In the genomic region with DNA sequence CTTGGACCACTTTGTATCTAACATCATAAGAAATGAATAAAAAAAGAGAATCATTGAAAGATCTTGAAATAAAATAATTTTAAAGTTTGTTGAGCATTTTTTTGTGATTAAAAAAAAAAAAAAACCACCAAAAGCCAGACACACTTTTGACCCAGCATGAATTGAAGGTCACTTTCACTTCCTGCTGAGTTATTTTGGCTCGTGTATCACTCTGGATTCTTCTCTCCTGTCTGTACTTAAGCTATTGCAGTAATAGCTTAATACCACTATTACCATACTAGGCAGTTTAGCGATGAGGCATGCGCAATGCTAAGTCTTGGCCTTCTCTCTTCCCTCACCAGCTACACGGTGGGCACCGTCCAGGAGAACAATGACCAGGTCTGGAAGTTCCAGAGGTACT, we compare ENCODE assay signal across 24 cellular contexts. TPM values are rescaled to one million over a fixed set of nuclear protein-coding genes. Genes with fewer than 3 reads are reported as not detected.
DNase-seq lines count a peak whose midpoint lies in the region; ATAC-seq and FAIRE-seq lines count a peak whose summit lies in the region.
"Had no signal": no experiment of that assay in that cellular context is flagged by ENCODE, and none has a peak within 500 bp of the region (broad histone marks: within the 10 kb centered on the region; RNA-seq: fewer than 3 reads in every experiment).

No MANE protein-coding gene starts in this region.

- peaks cover 0 to 14% (median 9%) of the 10 kb centered on the region in 11 experiments; a peak in 8 of 22 replicates for H3K9me3 ChIP-seq in BLaER1 treated with 17β-estradiol and CSF1 and Interleukin-3, amounts not matched to agents 10 nM and 100 nM (replicated peaks in 1 of 11)
- no peaks in the 10 kb centered on the region for H3K9me3 ChIP-seq in SK-N-MC (ENCODE audit: low read depth, low read length)
- H3K9me3 ChIP-seq: left lung, testis had no signal

- no peak overlapping the region for H3K27ac ChIP-seq in BLaER1 treated with 17β-estradiol and CSF1 and Interleukin-3, amounts not matched to agents 10 nM and 100 nM
- peak overlapping the region; percentile 63 for H3K27ac ChIP-seq in SK-N-MC
- H3K27ac ChIP-seq: C4-2B, left lung, testis had no signal

- H3K36me3 ChIP-seq in BLaER1 treated with 17β-estradiol and CSF1 and Interleukin-3, amounts not matched to agents 10 nM and 100 nM, result no peaks in the 10 kb centered on the region
- H3K36me3 ChIP-seq in SK-N-MC (ENCODE audit: insufficient read depth, low read length), result 0 out of 2 replicates have a peak, but pooled peaks cover 4% of the 10 kb centered on the region
- H3K36me3 ChIP-seq: left lung had no signal

- peaks cover 9 to 22% (median 14%) of the 10 kb centered on the region in 10 experiments for H3K4me1 ChIP-seq in BLaER1 treated with 17β-estradiol and CSF1 and Interleukin-3, amounts not matched to agents 10 nM and 100 nM
- H3K4me1 ChIP-seq: left lung, testis had no signal

- H3K4me2 ChIP-seq in BLaER1 treated with 17β-estradiol and CSF1 and Interleukin-3, amounts not matched to agents 10 nM and 100 nM, result peak overlapping the region; percentile 1 to 62 (median 41); a peak in 15 of 22 replicates

- H3K9ac ChIP-seq in BLaER1 treated with 17β-estradiol and CSF1 and Interleukin-3, amounts not matched to agents 10 nM and 100 nM, result no peak overlapping the region
- no peak overlapping the region for H3K9ac ChIP-seq in SK-N-MC (ENCODE audit: insufficient read length)

- DNase-seq in M059J (ENCODE audit: low read depth) (peak; percentile 22), SK-N-MC (ENCODE audit: low read depth, low spot score) (no peak), left lobe of liver (ENCODE audit: low spot score) (no peak), superior temporal gyrus (ENCODE audit: extremely low spot score) (no peak), hippocampal formation (lab: John Stamatoyannopoulos, UW) (no peak), RCC 7860 (ENCODE audit: low spot score) (no peak)
- DNase-seq: activated CD4-positive, alpha-beta T cell treated with anti-CD3 and anti-CD28 coated beads, Interleukin-2, amount 10 ng/mL, durations not matched to agents 24 days and 14 days; cerebellar nuclear complex; DND-41; foreskin melanocyte; left lung; natural killer cell; NCI-H1417; NCI-H82; PC-3; small intestine; stimulated activated CD4-positive, alpha-beta T cell treated with anti-CD3 and anti-CD28 coated beads, Interleukin-2, amount 100 ng/mL, for 24 hours; testis had no signal

- H3K4me3 ChIP-seq in BLaER1 treated with 17β-estradiol and CSF1 and Interleukin-3, amounts not matched to agents 10 nM and 100 nM, result no peak overlapping the region
- no peak overlapping the region for H3K4me3 ChIP-seq in SK-N-MC
- H3K4me3 ChIP-seq: left lung, testis had no signal

- no peak for FAIRE-seq in RCC 7860 (lab: Jason Lieb, UNC)
- FAIRE-seq: small intestine, urothelium cell line had no signal

- no peaks in the 10 kb centered on the region for H3K27me3 ChIP-seq in BLaER1 treated with 17β-estradiol and CSF1 and Interleukin-3, amounts not matched to agents 10 nM and 100 nM
- H3K27me3 ChIP-seq: testis had no signal

- H4K20me1 ChIP-seq in BLaER1 treated with 17β-estradiol and CSF1 and Interleukin-3, amounts not matched to agents 10 nM and 100 nM, result no peaks in the 10 kb centered on the region

- ATAC-seq in left lobe of liver, result peak; percentile 41
- ATAC-seq: left lung, natural killer cell, PC-3 had no signal

RNA-seq across cellular contexts. Expression of gene SPP2, which starts 54.5 kb away (rescaled TPM):
- 0.27 TPM in 1 of 2 replicates, not detected in the other for total RNA-seq in M059J (2014; rRNA removed; shearing (Covaris generic))
- 76.4 TPM for total RNA-seq in left lobe of liver
- total RNA-seq: activated CD4-positive, alpha-beta T cell treated with anti-CD3 and anti-CD28 coated beads, Interleukin-2, amount 10 ng/mL, durations not matched to agents 24 days and 14 days; left lung; natural killer cell; osteoblast; PC-3; renal cortical epithelial cell; T-helper 1 cell treated with Interleukin-12 subunit alpha and Interleukin-12 subunit beta and Interleukin-4 antibody, amounts not matched to agents 30 ng/mL and 1 ng/mL, for 36 hours; testis had no signal

Comparison
In these comparisons a context has a peak if more than half of its experiments do, and no peak if none do; other contexts are left out.
1. RNA of gene SPP2, which starts 54.5 kb away (total RNA-seq): 76.4 TPM in left lobe of liver (single experiment); 0.27 TPM in M059J; every median in the first group is over 10 times any median in the second.